11 cellular contexts compared by ENCODE assay signal in genomic region chr17:36550491-36551417, GRCh38. TPM values are rescaled to one million over a fixed set of nuclear protein-coding genes. Genes with fewer than 3 reads are reported as not detected.
DNase-seq lines count a peak whose midpoint lies in the region; ATAC-seq and TF ChIP-seq lines count a peak whose summit lies in the region.
"Had no signal": no experiment of that assay in that cellular context is flagged by ENCODE, and none has a peak within 500 bp of the region (broad histone marks: within the 10 kb centered on the region; RNA-seq: fewer than 3 reads in every experiment).

No MANE protein-coding gene starts in this region.

- CTCF ChIA-PET in CD4-positive, alpha-beta memory T cell (lab: Charles Lee; ENCODE audit: partially characterized antibody) = interaction anchor here (1.3 kb wide), 2 partner anchors 16 to 17 kb away, joined by 4 to 5 read pairs; partner anchors contain the start of genes MYO19 and PIGW

- no peaks in the 10 kb centered on the region for H3K27me3 Mint-ChIP-seq in CD4-positive, alpha-beta memory T cell

- H3K36me3 ChIP-seq in CD4-positive, alpha-beta memory T cell (ENCODE audit: insufficient read depth, low read length) = peaks cover 9% of the 10 kb centered on the region
- H3K36me3 ChIP-seq in SU-DHL-6 (ENCODE audit: low read length) = peaks cover 36% of the 10 kb centered on the region; the same call in 1 of the 2 replicates

- peak overlapping the region; percentile 13 to 68 (median 63) for H3K4me3 Mint-ChIP-seq in CD4-positive, alpha-beta memory T cell

- peak overlapping the region; percentile 45 to 97 (median 79) for H3K27ac Mint-ChIP-seq in CD4-positive, alpha-beta memory T cell

- no peak overlapping the region for H3K27ac ChIP-seq in CD4-positive, alpha-beta memory T cell (ENCODE audit: low read depth, low read length)
- peak overlapping the region; percentile 83 for H3K27ac ChIP-seq in SU-DHL-6 (ENCODE audit: low read depth, low read length)

- intact Hi-C loops in CD4-positive, alpha-beta memory T cell (cut with micrococcal nuclease) = loop anchor here (2.0 kb wide), 1 partner anchor 14 kb away; no protein-coding TSS in a partner anchor

- H3K9me3 ChIP-seq in CD4-positive, alpha-beta memory T cell (ENCODE audit: control insufficient read depth in 1 of 2, low read length in 2 of 2) = no peaks in the 10 kb centered on the region
- no peaks in the 10 kb centered on the region for H3K9me3 ChIP-seq in SU-DHL-6 (ENCODE audit: insufficient read depth, low read length)

- H3K36me3 Mint-ChIP-seq in CD4-positive, alpha-beta memory T cell = peaks cover 7 to 44% of the 10 kb centered on the region in 2 donors

- H2AFZ ChIP-seq in SU-DHL-6 (ENCODE audit: low read depth, low read length, severe bottlenecking) = no peak overlapping the region

- peaks cover 93% of the 10 kb centered on the region for H3K4me1 ChIP-seq in CD4-positive, alpha-beta memory T cell (ENCODE audit: insufficient read depth, low read length)

- POLR2A ChIA-PET in CD4-positive, alpha-beta memory T cell (lab: Charles Lee; ENCODE audit: partially characterized antibody) = interaction anchor here (1.3 to 2.0 kb wide), 3 partner anchors 13 to 15 kb away, joined by 3 to 6 read pairs (median 4); no protein-coding TSS in a partner anchor

- TF ChIP-seq CTCF in SU-DHL-6 (IDR thresholded peaks at IDR 0.05; ENCODE audit: insufficient read depth, low read length, poor library complexity, severe bottlenecking) = no peak

- ATAC-seq in HG03378 (IDR thresholded peaks at IDR 0.05; ENCODE audit: unreplicated experiment) = peak; percentile 37
- ATAC-seq: HepG2 had no signal

- peaks cover 43 to 80% (median 62%) of the 10 kb centered on the region in 4 donors for H3K4me1 Mint-ChIP-seq in CD4-positive, alpha-beta memory T cell

- no peaks in the 10 kb centered on the region for H3K27me3 ChIP-seq in CD4-positive, alpha-beta memory T cell (ENCODE audit: insufficient read depth, low read length)
- H3K27me3 ChIP-seq in SU-DHL-6 (ENCODE audit: low read length) = no peaks in the 10 kb centered on the region

- H3K9ac ChIP-seq in SU-DHL-6 (ENCODE audit: low read length) = 0 out of 2 replicates have a peak overlapping the region, but pooled peaks have one; percentile 2

- DNase-seq in CD4-positive, alpha-beta memory T cell = peak in 4 of 5 donors; percentile 41 to 60 (median 52)
- DNase-seq in midbrain (lab: John Stamatoyannopoulos, UW) (peak; percentile 8), DMS114 treated with DMSO at 0.1 percent for 48 hours (lab: John Stamatoyannopoulos, UW; ENCODE audit: unreplicated experiment) (no peak), RPMI8226 (no peak), NCI-H2029 treated with DMSO at 0.1 percent for 48 hours (lab: John Stamatoyannopoulos, UW) (no peak), NCI-H345 treated with DMSO at 0.1 percent for 48 hours (lab: John Stamatoyannopoulos, UW; ENCODE audit: unreplicated experiment) (no peak)
- DNase-seq: effector CD4-positive, alpha-beta T cell; posterior cingulate gyrus had no signal

- H3K9me2 ChIP-seq in SU-DHL-6 (replicated peaks; ENCODE audit: insufficient read depth, low read length) = no peaks in the 10 kb centered on the region

- H3K4me2 ChIP-seq in SU-DHL-6 (ENCODE audit: low read depth, low read length, poor library complexity, severe bottlenecking) = peak overlapping the region; percentile 58

- H3F3A ChIP-seq in SU-DHL-6 (ENCODE audit: insufficient read depth) = peaks cover 48% of the 10 kb centered on the region

- H3K4me3 ChIP-seq in CD4-positive, alpha-beta memory T cell (ENCODE audit: low read length in 2 of 2) = no peak overlapping the region
- H3K4me3 ChIP-seq in SU-DHL-6 (ENCODE audit: insufficient read depth, low read length, poor library complexity, severe bottlenecking) = peak overlapping the region; percentile 25

- H3K9me3 Mint-ChIP-seq in CD4-positive, alpha-beta memory T cell = no peaks in the 10 kb centered on the region

- H3K79me2 ChIP-seq in SU-DHL-6 (ENCODE audit: insufficient read depth, low read length) = peaks cover 99% of the 10 kb centered on the region

- H4K20me1 ChIP-seq in SU-DHL-6 (ENCODE audit: low read depth, low read length) = peaks cover 44% of the 10 kb centered on the region

RNA-seq across cellular contexts. Expression of gene GGNBP2, which starts 6.0 kb away (rescaled TPM):
- 100 to 1,000 TPM; 140 to 143 TPM for total RNA-seq in CD4-positive, alpha-beta memory T cell
- polyA plus RNA-seq in CD4-positive, alpha-beta memory T cell = 10 to 100 TPM; 45.5 to 85.3 TPM

RNA-seq across cellular contexts. Expression of gene PIGW, which starts 16.0 kb away (rescaled TPM):
- total RNA-seq in CD4-positive, alpha-beta memory T cell = 1 to 10 TPM; 4.7 to 5.1 TPM
- polyA plus RNA-seq in CD4-positive, alpha-beta memory T cell = 10 to 100 TPM in 1 of 2 donors, 1 to 10 TPM in 1; 5.3 to 14.2 TPM

RNA-seq across cellular contexts. Expression of gene MYO19, which starts 16.1 kb away (rescaled TPM):
- 10 to 100 TPM; 79.2 to 85.8 TPM for total RNA-seq in CD4-positive, alpha-beta memory T cell
- 1 to 10 TPM; 4.7 to 7.4 TPM for polyA plus RNA-seq in CD4-positive, alpha-beta memory T cell

RNA-seq across cellular contexts. Expression of gene DHRS11, which starts 40.9 kb away (rescaled TPM):
- total RNA-seq in CD4-positive, alpha-beta memory T cell = 1 to 10 TPM; 7.2 to 7.8 TPM
- polyA plus RNA-seq in CD4-positive, alpha-beta memory T cell = 1 to 10 TPM; 3.6 to 4.0 TPM

RNA-seq across cellular contexts. Expression of gene MRM1, which starts 50.6 kb away (rescaled TPM):
- 10 to 100 TPM; 11.8 to 13.3 TPM for total RNA-seq in CD4-positive, alpha-beta memory T cell
- polyA plus RNA-seq in CD4-positive, alpha-beta memory T cell = 1 to 10 TPM; 1.7 to 4.4 TPM

Comparison
In these comparisons a context has a peak if more than half of its experiments do, and no peak if none do; other contexts are left out.
1. DNase-seq: peak in CD4-positive, alpha-beta memory T cell (4 of 5) and midbrain (single experiment); none in DMS114 treated with DMSO at 0.1 percent for 48 hours (single experiment), RPMI8226 (single experiment), NCI-H2029 treated with DMSO at 0.1 percent for 48 hours (single experiment) and NCI-H345 treated with DMSO at 0.1 percent for 48 hours (single experiment).